Comparison of ENCODE assay signal across 1 cellular context in the genomic region with DNA sequence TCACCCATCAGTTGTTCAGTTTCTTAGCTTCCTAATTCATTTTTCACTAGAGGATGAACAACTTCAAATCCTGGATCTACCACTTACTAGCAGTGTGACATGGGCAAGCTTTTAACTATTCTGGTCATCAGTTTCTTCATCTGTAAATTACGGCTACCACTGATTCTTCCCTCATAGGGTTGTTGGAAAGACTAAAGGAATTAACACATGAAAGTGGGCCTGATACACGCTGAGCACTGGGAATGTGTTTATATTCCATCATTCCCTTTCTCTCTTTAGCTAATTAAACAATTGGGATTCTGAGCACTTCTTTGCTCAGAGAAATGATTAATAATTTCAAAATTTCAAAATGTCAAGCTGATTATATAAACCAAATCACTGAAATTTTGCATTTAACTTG.
TF ChIP-seq lines count a peak whose summit lies in the region.

No MANE protein-coding gene starts in this region.

TF ChIP-seq in H1, 55 proteins besides CTCF, POLR2A, EP300 and RAD21 (continued from another document):
- TF ChIP-seq, protein P1, sequence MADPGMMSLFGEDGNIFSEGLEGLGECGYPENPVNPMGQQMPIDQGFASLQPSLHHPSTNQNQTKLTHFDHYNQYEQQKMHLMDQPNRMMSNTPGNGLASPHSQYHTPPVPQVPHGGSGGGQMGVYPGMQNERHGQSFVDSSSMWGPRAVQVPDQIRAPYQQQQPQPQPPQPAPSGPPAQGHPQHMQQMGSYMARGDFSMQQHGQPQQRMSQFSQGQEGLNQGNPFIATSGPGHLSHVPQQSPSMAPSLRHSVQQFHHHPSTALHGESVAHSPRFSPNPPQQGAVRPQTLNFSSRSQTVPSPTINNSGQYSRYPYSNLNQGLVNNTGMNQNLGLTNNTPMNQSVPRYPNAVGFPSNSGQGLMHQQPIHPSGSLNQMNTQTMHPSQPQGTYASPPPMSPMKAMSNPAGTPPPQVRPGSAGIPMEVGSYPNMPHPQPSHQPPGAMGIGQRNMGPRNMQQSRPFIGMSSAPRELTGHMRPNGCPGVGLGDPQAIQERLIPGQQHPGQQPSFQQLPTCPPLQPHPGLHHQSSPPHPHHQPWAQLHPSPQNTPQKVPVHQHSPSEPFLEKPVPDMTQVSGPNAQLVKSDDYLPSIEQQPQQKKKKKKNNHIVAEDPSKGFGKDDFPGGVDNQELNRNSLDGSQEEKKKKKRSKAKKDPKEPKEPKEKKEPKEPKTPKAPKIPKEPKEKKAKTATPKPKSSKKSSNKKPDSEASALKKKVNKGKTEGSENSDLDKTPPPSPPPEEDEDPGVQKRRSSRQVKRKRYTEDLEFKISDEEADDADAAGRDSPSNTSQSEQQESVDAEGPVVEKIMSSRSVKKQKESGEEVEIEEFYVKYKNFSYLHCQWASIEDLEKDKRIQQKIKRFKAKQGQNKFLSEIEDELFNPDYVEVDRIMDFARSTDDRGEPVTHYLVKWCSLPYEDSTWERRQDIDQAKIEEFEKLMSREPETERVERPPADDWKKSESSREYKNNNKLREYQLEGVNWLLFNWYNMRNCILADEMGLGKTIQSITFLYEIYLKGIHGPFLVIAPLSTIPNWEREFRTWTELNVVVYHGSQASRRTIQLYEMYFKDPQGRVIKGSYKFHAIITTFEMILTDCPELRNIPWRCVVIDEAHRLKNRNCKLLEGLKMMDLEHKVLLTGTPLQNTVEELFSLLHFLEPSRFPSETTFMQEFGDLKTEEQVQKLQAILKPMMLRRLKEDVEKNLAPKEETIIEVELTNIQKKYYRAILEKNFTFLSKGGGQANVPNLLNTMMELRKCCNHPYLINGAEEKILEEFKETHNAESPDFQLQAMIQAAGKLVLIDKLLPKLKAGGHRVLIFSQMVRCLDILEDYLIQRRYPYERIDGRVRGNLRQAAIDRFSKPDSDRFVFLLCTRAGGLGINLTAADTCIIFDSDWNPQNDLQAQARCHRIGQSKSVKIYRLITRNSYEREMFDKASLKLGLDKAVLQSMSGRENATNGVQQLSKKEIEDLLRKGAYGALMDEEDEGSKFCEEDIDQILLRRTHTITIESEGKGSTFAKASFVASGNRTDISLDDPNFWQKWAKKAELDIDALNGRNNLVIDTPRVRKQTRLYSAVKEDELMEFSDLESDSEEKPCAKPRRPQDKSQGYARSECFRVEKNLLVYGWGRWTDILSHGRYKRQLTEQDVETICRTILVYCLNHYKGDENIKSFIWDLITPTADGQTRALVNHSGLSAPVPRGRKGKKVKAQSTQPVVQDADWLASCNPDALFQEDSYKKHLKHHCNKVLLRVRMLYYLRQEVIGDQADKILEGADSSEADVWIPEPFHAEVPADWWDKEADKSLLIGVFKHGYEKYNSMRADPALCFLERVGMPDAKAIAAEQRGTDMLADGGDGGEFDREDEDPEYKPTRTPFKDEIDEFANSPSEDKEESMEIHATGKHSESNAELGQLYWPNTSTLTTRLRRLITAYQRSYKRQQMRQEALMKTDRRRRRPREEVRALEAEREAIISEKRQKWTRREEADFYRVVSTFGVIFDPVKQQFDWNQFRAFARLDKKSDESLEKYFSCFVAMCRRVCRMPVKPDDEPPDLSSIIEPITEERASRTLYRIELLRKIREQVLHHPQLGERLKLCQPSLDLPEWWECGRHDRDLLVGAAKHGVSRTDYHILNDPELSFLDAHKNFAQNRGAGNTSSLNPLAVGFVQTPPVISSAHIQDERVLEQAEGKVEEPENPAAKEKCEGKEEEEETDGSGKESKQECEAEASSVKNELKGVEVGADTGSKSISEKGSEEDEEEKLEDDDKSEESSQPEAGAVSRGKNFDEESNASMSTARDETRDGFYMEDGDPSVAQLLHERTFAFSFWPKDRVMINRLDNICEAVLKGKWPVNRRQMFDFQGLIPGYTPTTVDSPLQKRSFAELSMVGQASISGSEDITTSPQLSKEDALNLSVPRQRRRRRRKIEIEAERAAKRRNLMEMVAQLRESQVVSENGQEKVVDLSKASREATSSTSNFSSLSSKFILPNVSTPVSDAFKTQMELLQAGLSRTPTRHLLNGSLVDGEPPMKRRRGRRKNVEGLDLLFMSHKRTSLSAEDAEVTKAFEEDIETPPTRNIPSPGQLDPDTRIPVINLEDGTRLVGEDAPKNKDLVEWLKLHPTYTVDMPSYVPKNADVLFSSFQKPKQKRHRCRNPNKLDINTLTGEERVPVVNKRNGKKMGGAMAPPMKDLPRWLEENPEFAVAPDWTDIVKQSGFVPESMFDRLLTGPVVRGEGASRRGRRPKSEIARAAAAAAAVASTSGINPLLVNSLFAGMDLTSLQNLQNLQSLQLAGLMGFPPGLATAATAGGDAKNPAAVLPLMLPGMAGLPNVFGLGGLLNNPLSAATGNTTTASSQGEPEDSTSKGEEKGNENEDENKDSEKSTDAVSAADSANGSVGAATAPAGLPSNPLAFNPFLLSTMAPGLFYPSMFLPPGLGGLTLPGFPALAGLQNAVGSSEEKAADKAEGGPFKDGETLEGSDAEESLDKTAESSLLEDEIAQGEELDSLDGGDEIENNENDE (IDR thresholded peaks at IDR 0.05; ENCODE audit: insufficient replicate concordance, low read length), result peak; percentile 68
- 0 out of 4 replicates have a peak, but pooled peaks of 1 of the 2 experiments have one; percentile 25 for TF ChIP-seq HDAC2 (IDR thresholded peaks at IDR 0.05; ENCODE audit: borderline replicate concordance in 1 of 2, low read depth in 2 of 2, low read length in 2 of 2)
